ENCODE assay signal across 19 cellular contexts in the genomic region with DNA sequence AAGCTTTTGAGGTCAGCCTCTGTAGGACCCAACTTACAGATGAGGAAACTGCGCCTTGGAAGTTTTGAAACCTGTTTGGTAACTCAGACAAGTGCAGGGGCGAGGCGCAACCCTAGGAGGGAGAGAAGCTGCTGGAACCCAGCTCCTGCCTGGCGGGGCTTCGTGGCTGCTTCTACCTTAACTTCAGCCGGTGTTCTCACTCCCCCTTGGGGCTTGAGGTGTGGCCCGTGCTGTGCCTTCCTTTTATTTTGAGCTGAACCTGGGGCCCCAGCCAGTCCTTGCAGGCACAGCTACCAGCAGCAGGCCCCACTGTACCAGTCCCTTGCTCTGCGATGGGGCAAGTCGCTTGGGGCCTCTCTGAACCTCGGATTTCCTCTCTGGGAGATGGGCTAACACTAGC. TPM values are rescaled to one million over a fixed set of nuclear protein-coding genes. Genes with fewer than 3 reads are reported as not detected.
DNase-seq lines count a peak whose midpoint lies in the region; ATAC-seq and TF ChIP-seq lines count a peak whose summit lies in the region.
"Had no signal": no experiment of that assay in that cellular context is flagged by ENCODE, and none has a peak within 500 bp of the region (broad histone marks: within the 10 kb centered on the region; RNA-seq: fewer than 3 reads in every experiment).

No MANE protein-coding gene starts in this region.

- POLR2A ChIA-PET in A673 (lab: Charles Lee; ENCODE audit: low non-redundant PET): no interaction called here

- no peaks in the 10 kb centered on the region for H3K27me3 ChIP-seq in H7 (ENCODE audit: control insufficient read depth, insufficient read depth, low read length)
- H3K27me3 ChIP-seq in neutrophil: no peaks in the 10 kb centered on the region
- no peaks in the 10 kb centered on the region for H3K27me3 ChIP-seq in A673 (replicated peaks; ENCODE audit: insufficient read depth, low read depth, low read length, poor library complexity)
- H3K27me3 ChIP-seq: testis had no signal

- H3K4me1 ChIP-seq in neutrophil (ENCODE audit: control insufficient read depth in 1 of 2, insufficient read depth in 1 of 2, low read depth in 1 of 2, low read length in 1 of 2) (peaks cover 70 to 73% of the 10 kb centered on the region in 2 experiments), A673 (ENCODE audit: insufficient read depth, low read length, poor library complexity, severe bottlenecking) (no peaks in the 10 kb centered on the region)

- intact Hi-C loops in activated naive CD4-positive, alpha-beta T cell treated with anti-CD3 and anti-CD28 coated beads for 36 hours (cut with micrococcal nuclease): no loop called here
- intact Hi-C loops in A673 (cut with micrococcal nuclease; ENCODE audit: unreplicated experiment): no loop called here

- CTCF ChIA-PET in activated naive CD4-positive, alpha-beta T cell treated with anti-CD3 and anti-CD28 coated beads for 36 hours (lab: Charles Lee): no interaction called here
- CTCF ChIA-PET in A673 (lab: Charles Lee): interaction anchor here (0.7 kb wide), 1 partner anchor 55 kb away, joined by 5 read pairs; no protein-coding TSS in a partner anchor

- H3K36me3 ChIP-seq in H7 (replicated peaks; ENCODE audit: control insufficient read depth, insufficient read depth, low read length) (peaks cover 4% of the 10 kb centered on the region), neutrophil (peaks cover 88% of the 10 kb centered on the region), A673 (ENCODE audit: insufficient read depth, low read length, poor library complexity, severe bottlenecking) (peaks cover 20% of the 10 kb centered on the region)

- H3K9me3 ChIP-seq in neutrophil (no peaks in the 10 kb centered on the region), A673 (ENCODE audit: low read depth, low read length, poor library complexity, severe bottlenecking) (no peaks in the 10 kb centered on the region)
- H3K9me3 ChIP-seq: testis had no signal

- H3K4me3 Mint-ChIP-seq in activated naive CD4-positive, alpha-beta T cell treated with anti-CD3 and anti-CD28 coated beads for 36 hours: no peak overlapping the region
- H3K4me3 Mint-ChIP-seq in chondrocyte (ENCODE audit: unreplicated experiment): no peak overlapping the region
- H3K4me3 Mint-ChIP-seq in activated T-cell treated with anti-CD3 and anti-CD28 coated beads, Interleukin-2, amount 50 U/mL, for 4 hours: no peak overlapping the region

- peak overlapping the region; percentile 74 for H3K27ac Mint-ChIP-seq in activated naive CD4-positive, alpha-beta T cell treated with anti-CD3 and anti-CD28 coated beads for 36 hours
- H3K27ac Mint-ChIP-seq in chondrocyte (ENCODE audit: unreplicated experiment): no peak overlapping the region

- peaks cover 57% of the 10 kb centered on the region for H3K4me1 Mint-ChIP-seq in activated naive CD4-positive, alpha-beta T cell treated with anti-CD3 and anti-CD28 coated beads for 36 hours (ENCODE audit: low read depth)
- H3K4me1 Mint-ChIP-seq in chondrocyte (ENCODE audit: low read depth): peaks cover 16% of the 10 kb centered on the region
- H3K4me1 Mint-ChIP-seq in activated T-cell treated with anti-CD3 and anti-CD28 coated beads, Interleukin-2, amount 50 U/mL, for 4 hours (ENCODE audit: low read depth): peaks cover 55% of the 10 kb centered on the region

- H3K27ac ChIP-seq in neutrophil: peak overlapping the region; percentile 90
- H3K27ac ChIP-seq in A673 (ENCODE audit: low read depth, low read length, poor library complexity, severe bottlenecking): no peak overlapping the region
- H3K27ac ChIP-seq: KMS-11, testis had no signal

- H3K9me3 Mint-ChIP-seq in activated naive CD4-positive, alpha-beta T cell treated with anti-CD3 and anti-CD28 coated beads for 36 hours: no peaks in the 10 kb centered on the region
- no peaks in the 10 kb centered on the region for H3K9me3 Mint-ChIP-seq in chondrocyte (ENCODE audit: low read depth)
- no peaks in the 10 kb centered on the region for H3K9me3 Mint-ChIP-seq in activated T-cell treated with anti-CD3 and anti-CD28 coated beads, Interleukin-2, amount 50 U/mL, for 4 hours

- BruUV-seq in A673 (replicated peaks; lab: Mats Ljungman, UMichigan): no TSS peak

- H3K36me3 Mint-ChIP-seq in activated naive CD4-positive, alpha-beta T cell treated with anti-CD3 and anti-CD28 coated beads for 36 hours (ENCODE audit: low read depth): peaks cover 58% of the 10 kb centered on the region
- peaks cover 8% of the 10 kb centered on the region for H3K36me3 Mint-ChIP-seq in chondrocyte (ENCODE audit: low read depth)
- peaks cover 31% of the 10 kb centered on the region for H3K36me3 Mint-ChIP-seq in activated T-cell treated with anti-CD3 and anti-CD28 coated beads, Interleukin-2, amount 50 U/mL, for 4 hours (ENCODE audit: insufficient read depth)

- H3K4me3 ChIP-seq in H7 (ENCODE audit: insufficient read depth, low read depth, low read length) (no peak overlapping the region), neutrophil (ENCODE audit: low read depth in 1 of 2, low read length in 1 of 2) (peak overlapping the region in 1 of 2 experiments; percentile 15), A673 (ENCODE audit: low read depth, low read length, poor library complexity, severe bottlenecking) (no peak overlapping the region)
- H3K4me3 ChIP-seq: testis had no signal

- TF ChIP-seq CTCF in chondrocyte (IDR thresholded peaks at IDR 0.05) (no peak), neutrophil (IDR thresholded peaks at IDR 0.05) (no peak), A673 (conservative IDR thresholded peaks at IDR 0.05; ENCODE audit: low read depth, low read length) (no peak)

- ATAC-seq in activated T-cell treated with anti-CD3 and anti-CD28 coated beads, Interleukin-2, amount 50 U/mL, for 4 hours: no peak
- ATAC-seq: esophagus mucosa had no signal

- no peaks in the 10 kb centered on the region for H3K27me3 Mint-ChIP-seq in activated naive CD4-positive, alpha-beta T cell treated with anti-CD3 and anti-CD28 coated beads for 36 hours (ENCODE audit: low read depth)
- H3K27me3 Mint-ChIP-seq in chondrocyte (ENCODE audit: low read depth): no peaks in the 10 kb centered on the region
- H3K27me3 Mint-ChIP-seq in activated T-cell treated with anti-CD3 and anti-CD28 coated beads, Interleukin-2, amount 50 U/mL, for 4 hours (ENCODE audit: low read depth): no peaks in the 10 kb centered on the region

- no peak for DNase-seq in activated naive CD4-positive, alpha-beta T cell treated with anti-CD3 and anti-CD28 coated beads for 36 hours
- DNase-seq in activated naive CD4-positive, alpha-beta T cell (lab: John Stamatoyannopoulos, UW): no peak
- DNase-seq in H7 (peak; percentile 58), chondrocyte (ENCODE audit: low spot score) (peak; percentile 68), NK-92 (lab: John Stamatoyannopoulos, UW; ENCODE audit: unreplicated experiment) (no peak), A673 (ENCODE audit: low spot score) (no peak)
- no peak for DNase-seq in activated T-cell treated with anti-CD3 and anti-CD28 coated beads, Interleukin-2, amount 50 U/mL, for 4 hours
- DNase-seq: amygdala; central memory CD4-positive, alpha-beta T cell; DND-41; midbrain; NCI-H1105 treated with DMSO at 0.1 percent for 48 hours; NCI-H510A; nucleus accumbens; retina; testis had no signal

RNA-seq across cellular contexts. Expression of gene RBM38, which starts 12.0 kb away (rescaled TPM):
- 10 to 100 TPM; 60.3 to 63.1 TPM for total RNA-seq in activated naive CD4-positive, alpha-beta T cell treated with anti-CD3 and anti-CD28 coated beads for 36 hours
- 75.6 and 91.7 TPM in 2 replicates for total RNA-seq in H7 (2014; rRNA removed; shearing (Covaris generic))
- 10.8 to 12.0 TPM (median 11.2 TPM) in 3 replicates for total RNA-seq in chondrocyte
- 100 to 1,000 TPM; 123 to 172 (median 129) TPM for total RNA-seq in activated T-cell treated with anti-CD3 and anti-CD28 coated beads, Interleukin-2, amount 50 U/mL, for 4 hours
- total RNA-seq in A673 (2021): 51.7 and 52.7 TPM in 2 replicates

RNA-seq across cellular contexts. Expression of gene RAE1, which starts 52.2 kb away (rescaled TPM):
- total RNA-seq in activated naive CD4-positive, alpha-beta T cell treated with anti-CD3 and anti-CD28 coated beads for 36 hours: 10 to 100 TPM; 45.6 to 46.5 TPM
- 48.2 and 53.2 TPM in 2 replicates for total RNA-seq in H7 (2014; rRNA removed; shearing (Covaris generic))
- 17.6 to 22.3 TPM (median 19.0 TPM) in 3 replicates for total RNA-seq in chondrocyte
- 10 to 100 TPM; 64.7 to 73.8 (median 68.5) TPM for total RNA-seq in activated T-cell treated with anti-CD3 and anti-CD28 coated beads, Interleukin-2, amount 50 U/mL, for 4 hours
- total RNA-seq in A673 (2021): 59.4 and 70.9 TPM in 2 replicates

Comparison
In these comparisons a context has a peak if more than half of its experiments do, and no peak if none do; other contexts are left out.
1. DNase-seq: peak in H7 (single experiment) and chondrocyte (single experiment); none in activated naive CD4-positive, alpha-beta T cell treated with anti-CD3 and anti-CD28 coated beads for 36 hours (single experiment), activated naive CD4-positive, alpha-beta T cell (0 of 4), activated T-cell treated with anti-CD3 and anti-CD28 coated beads, Interleukin-2, amount 50 U/mL, for 4 hours (single experiment), NK-92 (single experiment) and A673 (single experiment).